Comparison of ENCODE assay signal across 11 cellular contexts in genomic region chr21:42570841-42571387, GRCh38. TPM values are rescaled to one million over a fixed set of nuclear protein-coding genes. Genes with fewer than 3 reads are reported as not detected.
A peak's percentile ranks its signal among the peaks of the same experiment; 100 is the strongest.
DNase-seq lines count a peak whose midpoint lies in the region; ATAC-seq, FAIRE-seq and TF ChIP-seq lines count a peak whose summit lies in the region.
"Had no signal": no experiment of that assay in that cellular context is flagged by ENCODE, and none has a peak within 500 bp of the region (broad histone marks: within the 10 kb centered on the region; RNA-seq: fewer than 3 reads in every experiment).

No MANE protein-coding gene starts in this region.

- H4K91ac ChIP-seq in neuronal stem cell (ENCODE audit: low read depth, low read length, poor library complexity): peak overlapping the region; percentile 6

- intact Hi-C loops in colonic mucosa (cut with DNase I): no loop called here

- DNase-seq in DMS153 (lab: John Stamatoyannopoulos, UW) (peak; percentile 85), NCI-H1417 (lab: John Stamatoyannopoulos, UW) (peak; percentile 71 to 99 (median 99)), colonic mucosa (peak; percentile 45), neuronal stem cell (ENCODE audit: low spot score) (peak; percentile 77), erythroblast (lab: John Stamatoyannopoulos, UW) (no peak), AG08396 (ENCODE audit: low spot score) (no peak), H54 (ENCODE audit: insufficient read length, low spot score) (no peak)

- H3K27ac ChIP-seq in colonic mucosa (no peak overlapping the region), neuronal stem cell (replicated peaks; ENCODE audit: low read length) (peak overlapping the region; percentile 10)
- H3K27ac ChIP-seq: SJSA1, skin epidermis had no signal

- peaks cover 41% of the 10 kb centered on the region for H3K36me3 ChIP-seq in colonic mucosa
- H3K36me3 ChIP-seq in neuronal stem cell (replicated peaks in 1 of 2; ENCODE audit: control insufficient read depth in 2 of 2, insufficient read depth in 2 of 2, low read length in 2 of 2): peaks cover 0 to 3% of the 10 kb centered on the region in 2 donors
- H3K36me3 ChIP-seq: SJSA1 had no signal

- peak overlapping the region; percentile 85 for H2AFZ ChIP-seq in neuronal stem cell (ENCODE audit: low read length)

- FAIRE-seq in H54 (lab: Jason Lieb, UNC): no peak
- FAIRE-seq: D721Med had no signal

- H2AK5ac ChIP-seq in neuronal stem cell (ENCODE audit: low read depth, low read length): peak overlapping the region; percentile 95

- no CpG with 5 or more reads among the region's 20 CpGs for WGBS in neuronal stem cell (ENCODE audit: extremely low coverage in 2 of 2, insufficient read length in 2 of 2, insufficient replicate concordance in 1 of 2), 2 donors

- H3K4me2 ChIP-seq in neuronal stem cell (ENCODE audit: insufficient read depth, low read length, poor library complexity, severe bottlenecking): peak overlapping the region; percentile 23

- H2BK12ac ChIP-seq in neuronal stem cell (ENCODE audit: low read length): no peak overlapping the region

- peak overlapping the region; percentile 92 for H4K8ac ChIP-seq in neuronal stem cell (ENCODE audit: low read depth, low read length)

- H3K18ac ChIP-seq in neuronal stem cell (ENCODE audit: low read length): peak overlapping the region; percentile 68

- TF ChIP-seq CTCF in colonic mucosa (IDR thresholded peaks at IDR 0.05): no peak

- H2BK15ac ChIP-seq in neuronal stem cell (ENCODE audit: low read length): no peak overlapping the region

- H3K27me3 ChIP-seq in colonic mucosa (no peaks in the 10 kb centered on the region), neuronal stem cell (ENCODE audit: control insufficient read depth in 3 of 3, insufficient read depth in 3 of 3, low read depth in 1 of 3, low read length in 3 of 3) (peaks cover 0 to 3% (median 0%) of the 10 kb centered on the region in 3 experiments)
- H3K27me3 ChIP-seq: SJSA1 had no signal

- H3K4me1 ChIP-seq in colonic mucosa (no peaks in the 10 kb centered on the region), neuronal stem cell (ENCODE audit: control insufficient read depth in 2 of 2, insufficient read depth in 1 of 2, low read depth in 1 of 2, low read length in 2 of 2) (peaks cover 8 to 16% of the 10 kb centered on the region in 2 donors)
- H3K4me1 ChIP-seq: SJSA1 had no signal

- no peak overlapping the region for H3K4ac ChIP-seq in neuronal stem cell (ENCODE audit: low read length)

- no peak overlapping the region for H3K9ac ChIP-seq in colonic mucosa (ENCODE audit: low read depth in 2 of 2, low read length in 2 of 2)
- no peak overlapping the region for H3K9ac ChIP-seq in neuronal stem cell (ENCODE audit: low read depth, low read length, poor library complexity)

- TF ChIP-seq POLR2A in erythroblast (IDR thresholded peaks at IDR 0.05; ENCODE audit: low read length) (no peak), H54 (IDR thresholded peaks at IDR 0.05; ENCODE audit: low read depth, low read length) (no peak)

- H2BK5ac ChIP-seq in neuronal stem cell (ENCODE audit: low read length): peak overlapping the region; percentile 20

- no peaks in the 10 kb centered on the region for H3K79me1 ChIP-seq in neuronal stem cell (ENCODE audit: low read depth, low read length)

- no peak for ATAC-seq in GM18511 (IDR thresholded peaks at IDR 0.05; ENCODE audit: unreplicated experiment)

- H3K14ac ChIP-seq in neuronal stem cell (ENCODE audit: low read length): no peak overlapping the region

- H3K23ac ChIP-seq in neuronal stem cell (ENCODE audit: low read depth, low read length, poor library complexity): no peak overlapping the region

- H3K4me3 ChIP-seq in colonic mucosa: no peak overlapping the region
- H3K4me3 ChIP-seq in neuronal stem cell (ENCODE audit: low read length in 2 of 2): no peak overlapping the region
- H3K4me3 ChIP-seq: SJSA1, skin epidermis had no signal

- no peak overlapping the region for H2BK120ac ChIP-seq in neuronal stem cell (ENCODE audit: low read depth, low read length)

- H3K9me3 ChIP-seq in colonic mucosa (no peaks in the 10 kb centered on the region), neuronal stem cell (replicated peaks in 1 of 2; ENCODE audit: control insufficient read depth in 2 of 2, insufficient read depth in 1 of 2, low read depth in 1 of 2, low read length in 2 of 2) (no peaks in the 10 kb centered on the region)
- H3K9me3 ChIP-seq: SJSA1 had no signal

RNA-seq across cellular contexts. Expression of gene SLC37A1, which starts 57.3 kb away (rescaled TPM):
- 100 to 1,000 TPM in 1 of 2 donors, 10 to 100 TPM in 1; 98.5 to 118 TPM for total RNA-seq in colonic mucosa
- polyA plus RNA-seq in neuronal stem cell (2013, experiment 1 of 2): 9.1 TPM
- 8.5 TPM for polyA plus RNA-seq in neuronal stem cell (2013, experiment 2 of 2)

Comparison
In these comparisons a context has a peak if more than half of its experiments do, and no peak if none do; other contexts are left out.
1. DNase-seq: peak in DMS153 (single experiment), NCI-H1417 (3 of 3), colonic mucosa (single experiment) and neuronal stem cell (single experiment); none in erythroblast (0 of 2), AG08396 (single experiment) and H54 (single experiment).